26 cellular contexts compared by ENCODE assay signal in the genomic region with DNA sequence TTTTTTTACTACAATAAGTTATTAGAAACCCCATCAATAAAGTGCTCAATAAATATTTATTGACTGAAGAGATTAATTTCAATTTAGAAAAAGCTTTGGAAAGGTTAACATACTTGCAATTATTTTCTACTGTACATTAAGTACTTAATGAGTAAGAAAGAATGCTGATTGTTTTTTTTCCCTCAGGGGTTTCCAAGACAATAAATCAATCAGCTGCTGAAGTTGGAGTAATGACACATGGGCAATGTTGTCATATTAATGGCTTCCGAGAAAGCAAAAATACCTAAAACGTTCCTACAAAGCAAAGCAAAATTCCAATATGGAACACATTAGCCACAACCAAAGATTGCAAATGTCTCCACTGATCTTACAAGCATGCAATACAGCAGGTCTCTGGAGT.
DNase-seq lines count a peak whose midpoint lies in the region; ATAC-seq, FAIRE-seq and TF ChIP-seq lines count a peak whose summit lies in the region.
"Had no signal": no experiment of that assay in that cellular context is flagged by ENCODE, and none has a peak within 500 bp of the region (broad histone marks: within the 10 kb centered on the region; RNA-seq: fewer than 3 reads in every experiment).

No MANE protein-coding gene starts in this region.

- H3K4me3 Mint-ChIP-seq in activated T-cell treated with anti-CD3 and anti-CD28 coated beads, Interleukin-2, amount 50 U/mL, for 4 hours, result no peak overlapping the region
- H3K4me3 Mint-ChIP-seq: CD8-positive, alpha-beta T cell had no signal

- no peak for TF ChIP-seq CTCF in endothelial cell of umbilical vein (IDR thresholded peaks at IDR 0.05; ENCODE audit: extremely low read depth in 1 of 2, insufficient read depth in 1 of 2, low read depth in 1 of 2, low read length in 2 of 2)

- TF ChIP-seq POLR2A in endothelial cell of umbilical vein (IDR thresholded peaks at IDR 0.05; ENCODE audit: low read depth, low read length), result no peak

- H3K36me3 ChIP-seq in endothelial cell of umbilical vein (ENCODE audit: control insufficient read depth in 2 of 2, extremely low read depth in 1 of 2, insufficient read depth in 2 of 2, low read length in 2 of 2), result no peaks in the 10 kb centered on the region
- H3K36me3 ChIP-seq: HAP-1, SJSA1 had no signal

- H3K9me3 ChIP-seq in endothelial cell of umbilical vein (replicated peaks; ENCODE audit: control insufficient read depth, insufficient read depth, low read length), result no peaks in the 10 kb centered on the region
- H3K9me3 ChIP-seq: A549, Caco-2, HAP-1, SJSA1 had no signal

- H3K9me3 Mint-ChIP-seq in activated T-cell treated with anti-CD3 and anti-CD28 coated beads, Interleukin-2, amount 50 U/mL, for 4 hours, result no peaks in the 10 kb centered on the region
- H3K9me3 Mint-ChIP-seq: CD8-positive, alpha-beta T cell had no signal

- DNase-seq in EH (ENCODE audit: low read depth), result peak; percentile 9
- peak; percentile 30 for DNase-seq in M059J (ENCODE audit: low read depth)
- peak; percentile 14 for DNase-seq in endothelial cell of umbilical vein (ENCODE audit: low read depth, low spot score)
- peak; percentile 56 for DNase-seq in renal cortical epithelial cell (ENCODE audit: low read depth)
- no peak for DNase-seq in activated T-cell treated with anti-CD3 and anti-CD28 coated beads, Interleukin-2, amount 50 U/mL, for 4 hours
- no peak for DNase-seq in NCI-H2107 (lab: John Stamatoyannopoulos, UW)
- no peak for DNase-seq in A172 (ENCODE audit: low spot score)
- DNase-seq: Caco-2; CD8-positive, alpha-beta T cell; EL; GDM1; GOT3; IMR-90; NCI-H1092; NCI-H1436 treated with DMSO at 0.1 percent for 48 hours; NCI-H187 treated with DMSO at 0.1 percent for 48 hours; NCI-H446; NCI-H524 treated with DMSO at 0.1 percent for 48 hours; NCI-H774; Right ventricle myocardium superior had no signal

- H3K27me3 ChIP-seq in endothelial cell of umbilical vein (ENCODE audit: control insufficient read depth in 2 of 2, insufficient read depth in 2 of 2, low read length in 2 of 2), result no peaks in the 10 kb centered on the region
- H3K27me3 ChIP-seq: SJSA1 had no signal

- no peak for FAIRE-seq in endothelial cell of umbilical vein (lab: Jason Lieb, UNC)
- FAIRE-seq: A549, GM12891 had no signal

- BruUV-seq in endothelial cell of umbilical vein (replicated peaks; lab: Mats Ljungman, UMichigan), result no TSS peak

- no peaks in the 10 kb centered on the region for H3K4me1 ChIP-seq in endothelial cell of umbilical vein (ENCODE audit: control insufficient read depth, extremely low read depth, insufficient read depth, low read length)
- H3K4me1 ChIP-seq: A549, HAP-1, SJSA1 had no signal

- ATAC-seq in activated T-cell treated with anti-CD3 and anti-CD28 coated beads, Interleukin-2, amount 50 U/mL, for 4 hours, result no peak
- ATAC-seq: A549; CD8-positive, alpha-beta T cell had no signal

- no peak overlapping the region for H3K4me2 ChIP-seq in endothelial cell of umbilical vein (ENCODE audit: insufficient read depth, low read length)
- H3K4me2 ChIP-seq: A549, KMS-11 had no signal

- no peak overlapping the region for H2AFZ ChIP-seq in endothelial cell of umbilical vein (ENCODE audit: low read depth, low read length)

- H3K79me2 ChIP-seq in endothelial cell of umbilical vein (ENCODE audit: control insufficient read depth, insufficient read depth, low read length), result no peaks in the 10 kb centered on the region

- no peaks in the 10 kb centered on the region for H3K27me3 Mint-ChIP-seq in activated T-cell treated with anti-CD3 and anti-CD28 coated beads, Interleukin-2, amount 50 U/mL, for 4 hours (ENCODE audit: low read depth)

- CTCF ChIA-PET in endothelial cell of umbilical vein (lab: Charles Lee), result no interaction called here

- no peaks in the 10 kb centered on the region for H3K9me1 ChIP-seq in endothelial cell of umbilical vein (replicated peaks; ENCODE audit: control insufficient read depth, extremely low read depth, insufficient read depth, low read length)

- no peak overlapping the region for H3K4me3 ChIP-seq in endothelial cell of umbilical vein (replicated peaks in 1 of 3; ENCODE audit: insufficient read depth in 1 of 3, low read depth in 1 of 3, low read length in 3 of 3)
- H3K4me3 ChIP-seq: A549, HAP-1, SJSA1 had no signal

- POLR2A ChIA-PET in endothelial cell of umbilical vein (lab: Charles Lee), result no interaction called here

- H3K36me3 Mint-ChIP-seq in activated T-cell treated with anti-CD3 and anti-CD28 coated beads, Interleukin-2, amount 50 U/mL, for 4 hours (ENCODE audit: insufficient read depth), result peaks cover 2% of the 10 kb centered on the region
- H3K36me3 Mint-ChIP-seq: CD8-positive, alpha-beta T cell had no signal

- no peaks in the 10 kb centered on the region for H3K4me1 Mint-ChIP-seq in activated T-cell treated with anti-CD3 and anti-CD28 coated beads, Interleukin-2, amount 50 U/mL, for 4 hours (ENCODE audit: low read depth)

- dilution Hi-C loops in endothelial cell of umbilical vein (cut with MboI; ENCODE audit: extremely low pct_ligation_motif_present, low sequenced_read_pairs), result no loop called here

- no peaks in the 10 kb centered on the region for H4K20me1 ChIP-seq in endothelial cell of umbilical vein (replicated peaks; ENCODE audit: control insufficient read depth, extremely low read depth, insufficient read depth, low read length)

- intact Hi-C loops in endothelial cell of umbilical vein (cut with micrococcal nuclease), result no loop called here

- H3K9ac ChIP-seq in endothelial cell of umbilical vein (replicated peaks; ENCODE audit: extremely low read depth, insufficient read depth, low read length), result no peak overlapping the region
- H3K9ac ChIP-seq: KMS-11 had no signal

- no peak overlapping the region for H3K27ac ChIP-seq in endothelial cell of umbilical vein (ENCODE audit: insufficient read depth, low read depth, low read length)
- H3K27ac ChIP-seq: A549, C4-2B, KMS-11, SJSA1 had no signal

TF ChIP-seq in endothelial cell of umbilical vein, 7 proteins besides CTCF, POLR2A, EP300 and RAD21:
- no peak for TF ChIP-seq EZH2 (IDR thresholded peaks at IDR 0.05; ENCODE audit: borderline replicate concordance, low read depth, low read length, severe bottlenecking)
- no peak for TF ChIP-seq JUN (IDR thresholded peaks at IDR 0.05; ENCODE audit: borderline replicate concordance, insufficient read depth, insufficient read length, low read depth)
- TF ChIP-seq MYC (IDR thresholded peaks at IDR 0.05; ENCODE audit: low read depth, low read length), result no peak
- no peak for TF ChIP-seq GATA2 (IDR thresholded peaks at IDR 0.05; ENCODE audit: insufficient read depth, insufficient read length, low read depth, low read length)
- TF ChIP-seq FOS (IDR thresholded peaks at IDR 0.05; ENCODE audit: borderline replicate concordance, insufficient read depth, low read length), result no peak
- TF ChIP-seq MAX (IDR thresholded peaks at IDR 0.05; ENCODE audit: insufficient read depth, insufficient read length), result no peak
- no peak for TF ChIP-seq POLR2AphosphoS5 (IDR thresholded peaks at IDR 0.05; ENCODE audit: insufficient read depth, low read depth, low read length)

Comparison
In these comparisons a context has a peak if more than half of its experiments do, and no peak if none do; other contexts are left out.
1. DNase-seq: peak in EH (single experiment), M059J (single experiment), endothelial cell of umbilical vein (single experiment) and renal cortical epithelial cell (single experiment); none in activated T-cell treated with anti-CD3 and anti-CD28 coated beads, Interleukin-2, amount 50 U/mL, for 4 hours (single experiment), NCI-H2107 (single experiment) and A172 (single experiment).